14 cellular contexts compared by ENCODE assay signal in genomic region chr4:1061372-1061700, GRCh38. TPM values are rescaled to one million over a fixed set of nuclear protein-coding genes. Genes with fewer than 3 reads are reported as not detected.
DNase-seq lines count a peak whose midpoint lies in the region; ATAC-seq lines count a peak whose summit lies in the region.
"Had no signal": no experiment of that assay in that cellular context is flagged by ENCODE, and none has a peak within 500 bp of the region (broad histone marks: within the 10 kb centered on the region; RNA-seq: fewer than 3 reads in every experiment).

No MANE protein-coding gene starts in this region.

- no peak for ATAC-seq in GM18517 (IDR thresholded peaks at IDR 0.05; ENCODE audit: unreplicated experiment)

- H3K4me3 ChIP-seq in SJCRH30: peak overlapping the region; percentile 22
- H3K4me3 ChIP-seq: GM23248 had no signal

- peak overlapping the region; percentile 13; the same call in 1 of the 2 replicates for H3K27ac ChIP-seq in SJCRH30
- H3K27ac ChIP-seq: 22Rv1, GM23248, HL-60 had no signal

- no peaks in the 10 kb centered on the region for H3K9me3 ChIP-seq in SJCRH30 (replicated peaks)
- H3K9me3 ChIP-seq: Caco-2 had no signal

- DNase-seq in activated CD8-positive, alpha-beta memory T cell treated with anti-CD3 and anti-CD28 coated beads, Interleukin-2, amount 50 U/mL, for 4 hours: peak; percentile 4
- DNase-seq in activated CD8-positive, alpha-beta memory T cell treated with anti-CD3 and anti-CD28 coated beads, Interleukin-2, amount 50 U/mL, for 48 hours: no peak
- DNase-seq in SJCRH30 (peak; percentile 49 to 66), islet precursor cell (peak; percentile 35), retina (peak; percentile 40), activated T-cell treated with anti-CD3 and anti-CD28 coated beads for 4 hours (no peak), NCI-H1436 treated with DMSO at 0.1 percent for 48 hours (lab: John Stamatoyannopoulos, UW) (no peak)
- DNase-seq: Caco-2; CD8-positive, alpha-beta memory T cell; GM23248 had no signal

- H3K27me3 ChIP-seq in SJCRH30: peaks cover 17% of the 10 kb centered on the region

- H3K4me1 ChIP-seq in SJCRH30: peaks cover 15% of the 10 kb centered on the region
- H3K4me1 ChIP-seq: Caco-2 had no signal

- H3K36me3 ChIP-seq in SJCRH30: no peaks in the 10 kb centered on the region

RNA-seq across cellular contexts. Expression of gene FGFRL1, which starts 49.9 kb away (rescaled TPM):
- total RNA-seq in SJCRH30 (2014; rRNA removed; shearing (Covaris generic)): 45.3 and 51.2 TPM in 2 replicates

RNA-seq across cellular contexts. Expression of gene RNF212, which starts 52.0 kb away (rescaled TPM):
- total RNA-seq in SJCRH30 (2014; rRNA removed; shearing (Covaris generic)): not detected in 2 replicates
- total RNA-seq: Caco-2, Daoy had no signal

Comparison
In these comparisons a context has a peak if more than half of its experiments do, and no peak if none do; other contexts are left out.
1. DNase-seq: peak in activated CD8-positive, alpha-beta memory T cell treated with anti-CD3 and anti-CD28 coated beads, Interleukin-2, amount 50 U/mL, for 4 hours (single experiment), SJCRH30 (2 of 2), islet precursor cell (single experiment) and retina (single experiment); none in activated CD8-positive, alpha-beta memory T cell treated with anti-CD3 and anti-CD28 coated beads, Interleukin-2, amount 50 U/mL, for 48 hours (single experiment), activated T-cell treated with anti-CD3 and anti-CD28 coated beads for 4 hours (single experiment) and NCI-H1436 treated with DMSO at 0.1 percent for 48 hours (single experiment).